Comparison of ENCODE assay signal across 8 cellular contexts in genomic region chr15:56428821-56429458, GRCh38. TPM values are rescaled to one million over a fixed set of nuclear protein-coding genes. Genes with fewer than 3 reads are reported as not detected.
DNase-seq lines count a peak whose midpoint lies in the region; ATAC-seq, FAIRE-seq and TF ChIP-seq lines count a peak whose summit lies in the region.

No MANE protein-coding gene starts in this region.

- H3K4me2 ChIP-seq in K562 (ENCODE audit: insufficient read depth, low read length) (no peak overlapping the region), HepG2 (ENCODE audit: low read depth, low read length) (no peak overlapping the region)

- peaks cover 3% of the 10 kb centered on the region for H3K36me3 ChIP-seq in BE2C
- no peaks in the 10 kb centered on the region for H3K36me3 ChIP-seq in K562 (ENCODE audit: control insufficient read depth, insufficient read depth, low read length)
- 0 out of 5 replicates have a peak, but pooled peaks cover 0 to 3% of the 10 kb centered on the region in 2 experiments for H3K36me3 ChIP-seq in HepG2 (replicated peaks in 1 of 2; ENCODE audit: control insufficient read depth in 1 of 2, insufficient read depth in 2 of 2, low read length in 2 of 2)

- DNase-seq in BE2C: no peak
- DNase-seq in GM19239 (ENCODE audit: insufficient read length, low spot score): peak; percentile 6
- peak; percentile 35 for DNase-seq in NCI-H1436 treated with DMSO at 0.1 percent for 48 hours (lab: John Stamatoyannopoulos, UW)
- peak; percentile 8 to 36 (median 16) for DNase-seq in K562 (ENCODE audit: extremely low read depth in 1 of 4, low spot score in 3 of 4)
- DNase-seq in HepG2 (ENCODE audit: low spot score): peak; percentile 32
- no peak for DNase-seq in activated T-cell treated with anti-CD3 and anti-CD28 coated beads, Interleukin-2, amount 50 U/mL, for 1 hour
- DNase-seq in Right ventricle myocardium inferior (ENCODE audit: missing footprints): no peak

- H2AFZ ChIP-seq in K562 (ENCODE audit: low read depth, low read length): no peak overlapping the region
- H2AFZ ChIP-seq in HepG2 (ENCODE audit: low read length): no peak overlapping the region

- no peak overlapping the region for H3K9ac ChIP-seq in K562 (ENCODE audit: insufficient read depth in 1 of 2, low read depth in 2 of 2, low read length in 2 of 2)
- H3K9ac ChIP-seq in HepG2 (ENCODE audit: insufficient read depth, low read depth, low read length): no peak overlapping the region

- no peaks in the 10 kb centered on the region for H3K9me1 ChIP-seq in K562 (ENCODE audit: control insufficient read depth, insufficient read depth, low read length)

- TF ChIP-seq POLR2A in K562 (conservative IDR thresholded peaks at IDR 0.05) (no peak), HepG2 (IDR thresholded peaks at IDR 0.05; ENCODE audit: insufficient read depth in 1 of 2, low read depth in 2 of 2, low read length in 2 of 2) (no peak)

- H3K4me3 ChIP-seq in BE2C (ENCODE audit: low read depth, low read length) (no peak overlapping the region), K562 (no peak overlapping the region), HepG2 (replicated peaks in 1 of 3; ENCODE audit: insufficient read depth in 1 of 3, low read depth in 2 of 3, low read length in 3 of 3) (no peak overlapping the region)

- no peaks in the 10 kb centered on the region for H4K20me1 ChIP-seq in K562 (replicated peaks; ENCODE audit: control insufficient read depth, insufficient read depth, low read length)
- H4K20me1 ChIP-seq in HepG2 (ENCODE audit: insufficient read depth, low read length): no peaks in the 10 kb centered on the region

- H3K27me3 ChIP-seq in BE2C (no peaks in the 10 kb centered on the region), K562 (ENCODE audit: control insufficient read depth in 2 of 2, insufficient read depth in 2 of 2, low read length in 2 of 2) (no peaks in the 10 kb centered on the region), HepG2 (ENCODE audit: control insufficient read depth in 1 of 2, insufficient read depth in 2 of 2, low read length in 2 of 2) (no peaks in the 10 kb centered on the region)

- H3K4me1 ChIP-seq in BE2C (no peaks in the 10 kb centered on the region), K562 (replicated peaks in 1 of 2; ENCODE audit: control insufficient read depth in 2 of 2, insufficient read depth in 2 of 2, low read length in 2 of 2) (no peaks in the 10 kb centered on the region), HepG2 (ENCODE audit: insufficient read depth, low read length) (no peaks in the 10 kb centered on the region)

- BruUV-seq in K562 (replicated peaks; lab: Mats Ljungman, UMichigan) (no TSS peak), HepG2 (replicated peaks; lab: Mats Ljungman, UMichigan) (no TSS peak)

- POLR2A ChIA-PET in K562 (lab: Yijun Ruan, JAX): no interaction called here
- POLR2A ChIA-PET in HepG2 (lab: Yijun Ruan, JAX): no interaction called here

- CTCF ChIA-PET in K562 (lab: Yijun Ruan, JAX; ENCODE audit: low intra/inter-chr PET ratio) (interaction anchor here (0.7 to 2.0 kb wide), 5 partner anchors 180 to 1211 kb away, joined by 3 to 21 read pairs (median 4); no protein-coding TSS in a partner anchor), HepG2 (lab: Yijun Ruan, JAX; ENCODE audit: low intra/inter-chr PET ratio, low total read pairs) (interaction anchor here (1.5 to 3.1 kb wide), 2 partner anchors 180 to 183 kb away, joined by 6 to 57 read pairs; no protein-coding TSS in a partner anchor)

- ATAC-seq in K562 (0 out of 3 replicates have a peak, but pooled peaks have one; percentile 60), HepG2 (peak; percentile 47; the same call in 1 of the 3 replicates), Right ventricle myocardium inferior (no peak), HG02981 (IDR thresholded peaks at IDR 0.05; ENCODE audit: unreplicated experiment) (no peak)

- TF ChIP-seq CTCF in BE2C (IDR thresholded peaks at IDR 0.05; ENCODE audit: low read depth, low read length) (peak; percentile 47), K562 (IDR thresholded peaks at IDR 0.05 in 2 of 3, conservative IDR thresholded peaks at IDR 0.05 in 1 of 3; ENCODE audit: insufficient read depth in 2 of 3, low read depth in 1 of 3, low read length in 3 of 3) (peak in 2 of 3 experiments; percentile 45 to 80; a peak in 4 of 6 replicates), HepG2 (CRISPR knock-in tag; IDR thresholded peaks at IDR 0.05) (peak; percentile 67)

- TF ChIP-seq RAD21 in K562 (CRISPR knock-in tag; conservative IDR thresholded peaks at IDR 0.05 in 1 of 2, IDR thresholded peaks at IDR 0.05 in 1 of 2) (peak; percentile 81 to 97), HepG2 (CRISPR knock-in tag; IDR thresholded peaks at IDR 0.05) (0 out of 2 replicates have a peak, but pooled peaks have one; percentile 42)

- intact Hi-C loops in K562 (cut with micrococcal nuclease) (loop anchor here (1.0 to 10.0 kb wide), 4 partner anchors 180 to 782 kb away; no protein-coding TSS in a partner anchor), HepG2 (cut with micrococcal nuclease; ENCODE audit: unreplicated experiment) (loop anchor here (1.0 kb wide), 1 partner anchor 183 kb away; no protein-coding TSS in a partner anchor), Right ventricle myocardium inferior (cut with DNase I) (no loop called here)

- peak; percentile 86 for FAIRE-seq in GM19239 (lab: Jason Lieb, UNC)
- FAIRE-seq in K562 (lab: Jason Lieb, UNC): peak; percentile 87
- FAIRE-seq in HepG2 (lab: Jason Lieb, UNC): peak; percentile 80

- WGBS in K562 (ENCODE audit: insufficient coverage, low coverage, missing lambda C conversion rate): 3% methylated on average over 2 of the region's 2 CpGs
- WGBS in HepG2 (ENCODE audit: low lambda C conversion rate): 5% methylated on average over 2 of the region's 2 CpGs

- H3K9me3 ChIP-seq in BE2C (no peaks in the 10 kb centered on the region), K562 (replicated peaks; ENCODE audit: control insufficient read depth, insufficient read depth, low read depth, low read length) (no peaks in the 10 kb centered on the region), HepG2 (ENCODE audit: low read length) (no peaks in the 10 kb centered on the region)

- H3K79me2 ChIP-seq in K562 (ENCODE audit: control insufficient read depth, insufficient read depth, low read length): no peaks in the 10 kb centered on the region
- no peaks in the 10 kb centered on the region for H3K79me2 ChIP-seq in HepG2 (ENCODE audit: insufficient read depth, low read length)

- H3K27ac ChIP-seq in K562 (ENCODE audit: extremely low read depth, low read depth, low read length): no peak overlapping the region
- no peak overlapping the region for H3K27ac ChIP-seq in HepG2 (ENCODE audit: extremely low read length, insufficient read depth, low read length)

- in situ Hi-C loops in K562 (cut with MboI): no loop called here
- in situ Hi-C loops in HepG2 (cut with HindIII; ENCODE audit: extremely low pct_ligation_motif_present, low pct_unique_long_range_greater_than_20kb): no loop called here

- TF ChIP-seq EP300 in K562 (IDR thresholded peaks at IDR 0.05; ENCODE audit: low read length) (no peak), HepG2 (IDR thresholded peaks at IDR 0.05; ENCODE audit: low read depth in 2 of 2, low read length in 2 of 2) (no peak), HepG2 (CRISPR knock-in tag; IDR thresholded peaks at IDR 0.05; ENCODE audit: borderline replicate concordance) (no peak)

RNA-seq across cellular contexts. Expression of gene MNS1, which starts 36.0 kb away (rescaled TPM):
- polyA plus RNA-seq in BE2C (2012; ENCODE audit: insufficient read depth, insufficient read length, low read depth): 1.1 TPM
- 1.5 TPM in 1 of 2 replicates, not detected in the other for total RNA-seq in K562 (2011; cell fraction: chromatin; rRNA removed; ENCODE audit: low replicate concordance)
- not detected in 2 replicates for total RNA-seq in K562 (2011; cell fraction: nucleolus; rRNA removed)
- 0.29 and 0.31 TPM in 2 replicates for total RNA-seq in K562 (2011; cell fraction: nucleoplasm; rRNA removed)
- total RNA-seq in K562 (2014; rRNA removed): 2.4 and 3.6 TPM in 2 replicates
- 7.2 and 9.2 TPM in 2 replicates for total RNA-seq in K562 (2014; rRNA removed; fragmentation: Illumina TruSeq; extraction: Trizol)
- 9.6 and 10.3 TPM in 2 replicates for total RNA-seq in K562 (2015; rRNA removed; fragmentation: Illumina TruSeq; extraction: Trizol)
- 2.5 and 2.7 TPM in 2 replicates for total RNA-seq in K562 (2021)
- 1.1 and 1.2 TPM in 2 replicates for polyA plus RNA-seq in K562 (2011; rRNA removed)
- 0.21 and 0.32 TPM in 2 replicates for polyA plus RNA-seq in K562 (2011; cell fraction: cytosol; rRNA removed)
- 0.18 and 0.67 TPM in 2 replicates for polyA plus RNA-seq in K562 (2011; cell fraction: nucleus; rRNA removed)
- 5.3 and 5.7 TPM in 2 replicates for polyA plus RNA-seq in K562 (2012)
- 5.6 and 8.1 TPM in 2 replicates for polyA plus RNA-seq in K562 (2014; fragmentation: Illumina TruSeq; extraction: Trizol)
- polyA plus RNA-seq in K562 (2014; fragmentation: Nextera tagmentation; extraction: Ambion mirVana): 1 to 10 TPM; 2.0 to 2.4 TPM
- polyA plus RNA-seq in K562 (2014; rRNA removed): 3.5 and 4.8 TPM in 2 replicates
- polyA minus RNA-seq in K562 (2011; rRNA and poly(A)+ RNA removed): 0.81 and 1.9 TPM in 2 replicates
- polyA minus RNA-seq in K562 (2011; cell fraction: cytosol; rRNA and poly(A)+ RNA removed): 0.57 TPM in 1 of 2 replicates, not detected in the other
- 0.40 and 3.3 TPM in 2 replicates for polyA minus RNA-seq in K562 (2011; cell fraction: nucleus; rRNA and poly(A)+ RNA removed)
- 1.7 and 2.3 TPM in 2 replicates for total RNA-seq in HepG2 (2016; rRNA removed; fragmentation: Illumina TruSeq; extraction: Trizol)
- total RNA-seq in HepG2 (2016; cell fraction: cytosol; rRNA removed; fragmentation: Illumina TruSeq; extraction: Trizol; ENCODE audit: low read depth): 0.40 and 0.44 TPM in 2 replicates
- 1.5 and 2.4 TPM in 2 replicates for total RNA-seq in HepG2 (2016; cell fraction: insoluble cytoplasmic fraction; rRNA removed; fragmentation: Illumina TruSeq; extraction: Trizol)
- 0.65 TPM in 2 replicates for total RNA-seq in HepG2 (2016; cell fraction: membrane; rRNA removed; fragmentation: Illumina TruSeq; extraction: Trizol)
- total RNA-seq in HepG2 (2016; cell fraction: nucleus; rRNA removed; fragmentation: Illumina TruSeq; extraction: Trizol): 1.7 and 2.2 TPM in 2 replicates
- 0.14 and 0.22 TPM in 2 replicates for polyA plus RNA-seq in HepG2 (2011; rRNA removed)
- polyA plus RNA-seq in HepG2 (2011; cell fraction: cytosol; rRNA removed): 0.05 and 0.07 TPM in 2 replicates
- polyA plus RNA-seq in HepG2 (2011; cell fraction: nucleus; rRNA removed): 0.57 TPM in 1 of 2 replicates, not detected in the other
- 0.44 and 1.1 TPM in 2 replicates for polyA plus RNA-seq in HepG2 (2012)
- 0.33 and 0.57 TPM in 2 replicates for polyA plus RNA-seq in HepG2 (2016; cell fraction: cytosol; fragmentation: Illumina TruSeq; extraction: Trizol; ENCODE audit: low read depth)
- polyA plus RNA-seq in HepG2 (2016; cell fraction: insoluble cytoplasmic fraction; fragmentation: Illumina TruSeq; extraction: Trizol; ENCODE audit: low read depth): 3.3 and 3.6 TPM in 2 replicates
- 0.62 TPM in 2 replicates for polyA plus RNA-seq in HepG2 (2016; cell fraction: membrane; fragmentation: Illumina TruSeq; extraction: Trizol; ENCODE audit: low read depth)
- 1.4 and 2.9 TPM in 2 replicates for polyA plus RNA-seq in HepG2 (2016; cell fraction: nucleus; fragmentation: Illumina TruSeq; extraction: Trizol; ENCODE audit: insufficient read depth, low read depth)
- polyA minus RNA-seq in HepG2 (2011; rRNA and poly(A)+ RNA removed; ENCODE audit: low replicate concordance): not detected in 2 replicates
- polyA minus RNA-seq in HepG2 (2011; cell fraction: cytosol; rRNA and poly(A)+ RNA removed): 0.30 and 0.53 TPM in 2 replicates
- polyA minus RNA-seq in HepG2 (2011; cell fraction: nucleus; rRNA and poly(A)+ RNA removed): 0.87 and 1.0 TPM in 2 replicates
- total RNA-seq in Right ventricle myocardium inferior: 1.0 TPM

Comparison
In these comparisons a context has a peak if more than half of its experiments do, and no peak if none do; other contexts are left out.
1. DNase-seq: peak in GM19239 (single experiment), NCI-H1436 treated with DMSO at 0.1 percent for 48 hours (single experiment), K562 (4 of 4) and HepG2 (single experiment); none in BE2C (single experiment), activated T-cell treated with anti-CD3 and anti-CD28 coated beads, Interleukin-2, amount 50 U/mL, for 1 hour (single experiment) and Right ventricle myocardium inferior (single experiment).
2. ATAC-seq: peak in K562 (single experiment) and HepG2 (single experiment); none in Right ventricle myocardium inferior (single experiment) and HG02981 (single experiment).
3. Peak in every context shown above with its lines, with median percentiles within 50 percentile points of each other: CTCF ChIP-seq.